24 cellular contexts compared by ENCODE assay signal in the genomic region with DNA sequence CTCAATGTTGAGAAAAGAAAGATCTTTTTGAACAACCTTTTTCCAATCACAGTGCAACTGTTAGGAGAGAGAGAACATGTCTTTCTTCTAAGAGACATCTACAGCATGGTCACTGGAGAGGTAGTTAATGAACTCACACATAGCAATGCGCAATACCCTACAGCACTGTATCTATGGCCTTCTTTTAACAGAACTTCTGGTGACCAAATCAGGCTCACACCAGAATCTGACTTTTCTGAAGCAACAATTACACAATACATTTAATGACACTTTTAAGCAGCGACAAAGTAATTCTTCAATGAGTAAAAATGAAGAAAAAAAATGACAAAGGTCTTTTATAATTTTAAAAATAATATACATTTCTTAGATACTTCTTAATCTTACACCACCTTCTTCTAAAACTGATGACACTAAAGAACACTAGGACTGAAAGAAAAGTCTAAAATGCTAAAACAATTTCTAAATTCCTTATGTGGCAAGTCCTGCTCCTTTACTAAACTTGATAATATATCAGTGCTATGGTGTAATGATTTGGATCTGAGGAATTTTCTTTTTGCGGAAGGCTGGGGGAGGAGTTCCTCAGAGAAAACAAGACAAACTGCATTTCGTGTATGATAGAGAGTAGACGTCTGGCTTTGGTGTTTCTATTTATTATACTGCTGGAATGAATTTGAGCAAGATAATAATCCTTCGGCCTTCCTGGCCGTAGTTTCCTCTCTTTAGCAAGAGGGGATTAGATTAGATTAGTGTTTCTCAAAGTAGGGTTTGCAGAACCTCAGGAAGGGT.
DNase-seq lines count a peak whose midpoint lies in the region; ATAC-seq and TF ChIP-seq lines count a peak whose summit lies in the region.
"Had no signal": no experiment of that assay in that cellular context is flagged by ENCODE, and none has a peak within 500 bp of the region (broad histone marks: within the 10 kb centered on the region; RNA-seq: fewer than 3 reads in every experiment).

No MANE protein-coding gene starts in this region.

- peaks cover 45% of the 10 kb centered on the region for H3K4me1 Mint-ChIP-seq in mesothelial cell of epicardium
- H3K4me1 Mint-ChIP-seq in stimulated activated naive B cell treated with anti-CD40 and anti-IgM and Interleukin-4, amounts not matched to agents 10 μg/mL and 1 μg/mL and 100 μg/mL, for 72 hours, result no peaks in the 10 kb centered on the region
- H3K4me1 Mint-ChIP-seq: stimulated activated effector memory CD8-positive, alpha-beta T cell treated with anti-CD3 and anti-CD28 coated beads, Interleukin-12 subunit alpha, Interleukin-12 subunit beta, amount 100 ng/mL, for 72 hours had no signal

- H3K9me3 Mint-ChIP-seq in mesothelial cell of epicardium, result peaks cover 8% of the 10 kb centered on the region
- H3K9me3 Mint-ChIP-seq in stimulated activated naive B cell treated with anti-CD40 and anti-IgM and Interleukin-4, amounts not matched to agents 10 μg/mL and 1 μg/mL and 100 μg/mL, for 72 hours, result no peaks in the 10 kb centered on the region
- H3K9me3 Mint-ChIP-seq: activated T-cell treated with anti-CD3 and anti-CD28 coated beads, Interleukin-2, amount 50 U/mL, for 72 hours; dendritic cell treated with granulocyte-macrophage colony-stimulating factor and Interleukin-4, amounts not matched to agents 40 ng/mL and 50 ng/mL, for 4 days; stimulated activated effector memory CD8-positive, alpha-beta T cell treated with anti-CD3 and anti-CD28 coated beads, Interleukin-12 subunit alpha, Interleukin-12 subunit beta, amount 100 ng/mL, for 72 hours had no signal

- TF ChIP-seq CTCF in left ventricle myocardium inferior (IDR thresholded peaks at IDR 0.05; ENCODE audit: borderline replicate concordance) (no peak), heart right ventricle (IDR thresholded peaks at IDR 0.05) (no peak), choroid plexus epithelial cell (conservative IDR thresholded peaks at IDR 0.05; ENCODE audit: low read depth, low read length) (no peak), mesothelial cell of epicardium (IDR thresholded peaks at IDR 0.05; ENCODE audit: unreplicated experiment) (no peak)

- H3K27ac Mint-ChIP-seq in mesothelial cell of epicardium, result peak overlapping the region; percentile 62
- H3K27ac Mint-ChIP-seq in stimulated activated naive B cell treated with anti-CD40 and anti-IgM and Interleukin-4, amounts not matched to agents 10 μg/mL and 1 μg/mL and 100 μg/mL, for 72 hours, result no peak overlapping the region
- H3K27ac Mint-ChIP-seq: activated naive CD8-positive, alpha-beta T cell; activated T-cell treated with anti-CD3 and anti-CD28 coated beads, Interleukin-2, amount 50 U/mL, for 72 hours; dendritic cell treated with granulocyte-macrophage colony-stimulating factor and Interleukin-4, amounts not matched to agents 40 ng/mL and 50 ng/mL, for 4 days; stimulated activated effector memory CD8-positive, alpha-beta T cell treated with anti-CD3 and anti-CD28 coated beads, Interleukin-12 subunit alpha, Interleukin-12 subunit beta, amount 100 ng/mL, for 72 hours had no signal

- H3K27me3 ChIP-seq in left ventricle myocardium inferior (ENCODE audit: low read depth) (no peaks in the 10 kb centered on the region), heart right ventricle (no peaks in the 10 kb centered on the region)
- no peaks in the 10 kb centered on the region for H3K27me3 ChIP-seq in effector memory CD4-positive, alpha-beta T cell (replicated peaks; ENCODE audit: control insufficient read depth, insufficient read depth, low read length, poor library complexity, severe bottlenecking)
- H3K27me3 ChIP-seq: brain microvascular endothelial cell, right atrium auricular region, tibial artery had no signal

- H3K27ac ChIP-seq in left ventricle myocardium inferior (replicated peaks) (peak overlapping the region; percentile 16), heart right ventricle (peak overlapping the region in 1 of 10 donors; percentile 31)
- no peak overlapping the region for H3K27ac ChIP-seq in effector memory CD4-positive, alpha-beta T cell (ENCODE audit: insufficient read depth, low read length, poor library complexity, severe bottlenecking)
- H3K27ac ChIP-seq: brain microvascular endothelial cell, SK-N-MC, tibial artery had no signal

- H3K36me3 Mint-ChIP-seq in mesothelial cell of epicardium, result peaks cover 4% of the 10 kb centered on the region
- H3K36me3 Mint-ChIP-seq in stimulated activated naive B cell treated with anti-CD40 and anti-IgM and Interleukin-4, amounts not matched to agents 10 μg/mL and 1 μg/mL and 100 μg/mL, for 72 hours, result no peaks in the 10 kb centered on the region
- H3K36me3 Mint-ChIP-seq: stimulated activated effector memory CD8-positive, alpha-beta T cell treated with anti-CD3 and anti-CD28 coated beads, Interleukin-12 subunit alpha, Interleukin-12 subunit beta, amount 100 ng/mL, for 72 hours had no signal

- H3K9me3 ChIP-seq in left ventricle myocardium inferior (replicated peaks), result no peaks in the 10 kb centered on the region
- no peaks in the 10 kb centered on the region for H3K9me3 ChIP-seq in heart right ventricle
- H3K9me3 ChIP-seq in effector memory CD4-positive, alpha-beta T cell (ENCODE audit: control insufficient read depth, low read length), result no peaks in the 10 kb centered on the region
- H3K9me3 ChIP-seq: right atrium auricular region, tibial artery had no signal

- DNase-seq in left ventricle myocardium inferior (no peak), heart right ventricle (no peak), choroid plexus epithelial cell (ENCODE audit: low read depth) (peak; percentile 45), mesothelial cell of epicardium (ENCODE audit: low spot score in 2 of 2, unreplicated experiment in 2 of 2) (no peak), 8988T (no peak), hippocampal formation (lab: John Stamatoyannopoulos, UW) (no peak)
- DNase-seq in effector memory CD4-positive, alpha-beta T cell, result no peak
- DNase-seq in stimulated activated naive B cell treated with anti-CD40 and anti-IgM and Interleukin-4, amounts not matched to agents 10 μg/mL and 1 μg/mL and 100 μg/mL, for 72 hours, result no peak
- DNase-seq: activated CD4-positive, CD25-positive, alpha-beta regulatory T cell treated with anti-CD3 and anti-CD28 coated beads, Interleukin-2, amount 50 U/mL, for 72 hours; activated T-cell treated with anti-CD3 and anti-CD28 coated beads, Interleukin-2, amount 50 U/mL, for 72 hours; brain microvascular endothelial cell; C1 segment of cervical spinal cord; DMS 273 treated with DMSO at 0.1 percent for 48 hours; NCI-H1436; NCI-H69; PC-3; stimulated activated CD4-positive, alpha-beta T cell treated with anti-CD3 and anti-CD28 coated beads, Interleukin-15, amount 100 ng/mL, for 24 hours; tibial artery had no signal

- intact Hi-C loops in left ventricle myocardium inferior (cut with micrococcal nuclease), result no loop called here
- intact Hi-C loops in heart right ventricle (cut with DNase I), result no loop called here

- 45 to 58% methylated on average over 7 of the region's 7 CpGs for WGBS in heart right ventricle, 2 donors

- no peak overlapping the region for H3K4me3 Mint-ChIP-seq in mesothelial cell of epicardium
- no peak overlapping the region for H3K4me3 Mint-ChIP-seq in stimulated activated naive B cell treated with anti-CD40 and anti-IgM and Interleukin-4, amounts not matched to agents 10 μg/mL and 1 μg/mL and 100 μg/mL, for 72 hours
- H3K4me3 Mint-ChIP-seq: activated naive CD8-positive, alpha-beta T cell; activated T-cell treated with anti-CD3 and anti-CD28 coated beads, Interleukin-2, amount 50 U/mL, for 72 hours; dendritic cell treated with granulocyte-macrophage colony-stimulating factor and Interleukin-4, amounts not matched to agents 40 ng/mL and 50 ng/mL, for 4 days; stimulated activated effector memory CD8-positive, alpha-beta T cell treated with anti-CD3 and anti-CD28 coated beads, Interleukin-12 subunit alpha, Interleukin-12 subunit beta, amount 100 ng/mL, for 72 hours had no signal

- ATAC-seq in heart right ventricle, result no peak
- ATAC-seq in stimulated activated naive B cell treated with anti-CD40 and anti-IgM and Interleukin-4, amounts not matched to agents 10 μg/mL and 1 μg/mL and 100 μg/mL, for 72 hours (replicated peaks), result no peak
- ATAC-seq: activated T-cell treated with anti-CD3 and anti-CD28 coated beads, Interleukin-2, amount 50 U/mL, for 72 hours; GM12878; PC-3; stimulated activated effector memory CD8-positive, alpha-beta T cell treated with anti-CD3 and anti-CD28 coated beads, Interleukin-12 subunit alpha, Interleukin-12 subunit beta, amount 100 ng/mL, for 72 hours had no signal

- no peak overlapping the region for H3K4me3 ChIP-seq in left ventricle myocardium inferior
- no peak overlapping the region for H3K4me3 ChIP-seq in heart right ventricle
- no peak overlapping the region for H3K4me3 ChIP-seq in choroid plexus epithelial cell (ENCODE audit: low read depth, low read length)
- H3K4me3 ChIP-seq in effector memory CD4-positive, alpha-beta T cell (ENCODE audit: insufficient read depth, low read depth, low read length, poor library complexity, severe bottlenecking), result no peak overlapping the region
- H3K4me3 ChIP-seq: GM12878, right atrium auricular region, SK-N-MC, tibial artery had no signal

- H3K27me3 Mint-ChIP-seq in mesothelial cell of epicardium (ENCODE audit: low read depth), result no peaks in the 10 kb centered on the region
- no peaks in the 10 kb centered on the region for H3K27me3 Mint-ChIP-seq in stimulated activated naive B cell treated with anti-CD40 and anti-IgM and Interleukin-4, amounts not matched to agents 10 μg/mL and 1 μg/mL and 100 μg/mL, for 72 hours
- H3K27me3 Mint-ChIP-seq: activated naive CD8-positive, alpha-beta T cell; dendritic cell treated with granulocyte-macrophage colony-stimulating factor and Interleukin-4, amounts not matched to agents 40 ng/mL and 50 ng/mL, for 4 days had no signal

- H3K36me3 ChIP-seq in left ventricle myocardium inferior (peaks cover 6% of the 10 kb centered on the region), heart right ventricle (peaks cover 0 to 9% (median 0%) of the 10 kb centered on the region in 9 donors)
- H3K36me3 ChIP-seq in effector memory CD4-positive, alpha-beta T cell (ENCODE audit: control insufficient read depth, insufficient read depth, low read length), result no peaks in the 10 kb centered on the region
- H3K36me3 ChIP-seq: brain microvascular endothelial cell, right atrium auricular region, tibial artery had no signal

- H3K4me1 ChIP-seq in left ventricle myocardium inferior (peaks cover 26% of the 10 kb centered on the region), heart right ventricle (peaks cover 0 to 39% (median 8%) of the 10 kb centered on the region in 9 donors)
- no peaks in the 10 kb centered on the region for H3K4me1 ChIP-seq in effector memory CD4-positive, alpha-beta T cell (ENCODE audit: control insufficient read depth, insufficient read depth, low read length, poor library complexity, severe bottlenecking)
